Comparison of ENCODE assay signal across 17 cellular contexts in genomic region chr16:16133943-16134604, GRCh38.
DNase-seq lines count a peak whose midpoint lies in the region; ATAC-seq, FAIRE-seq and TF ChIP-seq lines count a peak whose summit lies in the region.
"Had no signal": no experiment of that assay in that cellular context is flagged by ENCODE, and none has a peak within 500 bp of the region (broad histone marks: within the 10 kb centered on the region; RNA-seq: fewer than 3 reads in every experiment).

No MANE protein-coding gene starts in this region.

- H3K9ac ChIP-seq in HepG2 (ENCODE audit: insufficient read depth, low read depth, low read length): no peak overlapping the region

- no peak overlapping the region for H3K27ac ChIP-seq in HepG2 (ENCODE audit: extremely low read length, insufficient read depth, low read length)
- no peak overlapping the region for H3K27ac ChIP-seq in right lobe of liver
- H3K27ac ChIP-seq in lower lobe of right lung: no peak overlapping the region
- H3K27ac ChIP-seq in dorsolateral prefrontal cortex: no peak overlapping the region

- TF ChIP-seq EP300 in HepG2 (IDR thresholded peaks at IDR 0.05; ENCODE audit: low read depth in 2 of 2, low read length in 2 of 2) (no peak), HepG2 (CRISPR knock-in tag; IDR thresholded peaks at IDR 0.05; ENCODE audit: borderline replicate concordance) (no peak)

- H3K36me3 ChIP-seq in HepG2 (replicated peaks in 1 of 2; ENCODE audit: control insufficient read depth in 1 of 2, insufficient read depth in 2 of 2, low read length in 2 of 2) (peaks cover 51 to 78% of the 10 kb centered on the region in 2 experiments), right lobe of liver (peaks cover 0 to 5% (median 1%) of the 10 kb centered on the region in 4 donors), lower lobe of right lung (peaks cover 100% of the 10 kb centered on the region)

- no peak for TF ChIP-seq CTCF in HepG2 (CRISPR knock-in tag; IDR thresholded peaks at IDR 0.05)
- no peak for TF ChIP-seq CTCF in right lobe of liver (IDR thresholded peaks at IDR 0.05)
- TF ChIP-seq CTCF in lower lobe of right lung (IDR thresholded peaks at IDR 0.05): no peak
- no peak for TF ChIP-seq CTCF in dorsolateral prefrontal cortex (IDR thresholded peaks at IDR 0.05 in 54 of 56, conservative IDR thresholded peaks at IDR 0.05 in 2 of 56; ENCODE audit: low read depth in 1 of 56, partially characterized antibody in 56 of 56)

- H3K4me3 ChIP-seq in HepG2 (replicated peaks in 1 of 3; ENCODE audit: insufficient read depth in 1 of 3, low read depth in 2 of 3, low read length in 3 of 3): no peak overlapping the region
- no peak overlapping the region for H3K4me3 ChIP-seq in right lobe of liver
- no peak overlapping the region for H3K4me3 ChIP-seq in lower lobe of right lung
- H3K4me3 ChIP-seq in dorsolateral prefrontal cortex: no peak overlapping the region

- intact Hi-C loops in HepG2 (cut with micrococcal nuclease; ENCODE audit: unreplicated experiment): no loop called here
- intact Hi-C loops in right lobe of liver (cut with DNase I): no loop called here
- intact Hi-C loops in lower lobe of right lung (cut with DNase I): no loop called here
- intact Hi-C loops in dorsolateral prefrontal cortex (cut with DNase I): no loop called here

- no peaks in the 10 kb centered on the region for H3K79me2 ChIP-seq in HepG2 (ENCODE audit: insufficient read depth, low read length)

- H4K20me1 ChIP-seq in HepG2 (ENCODE audit: insufficient read depth, low read length): peaks cover 2% of the 10 kb centered on the region; the same call in 1 of the 2 replicates

- no peak overlapping the region for H2AFZ ChIP-seq in HepG2 (ENCODE audit: low read length)

- in situ Hi-C loops in HepG2 (cut with HindIII; ENCODE audit: extremely low pct_ligation_motif_present, low pct_unique_long_range_greater_than_20kb): no loop called here

- no peaks in the 10 kb centered on the region for H3K4me1 ChIP-seq in HepG2 (ENCODE audit: insufficient read depth, low read length)
- no peaks in the 10 kb centered on the region for H3K4me1 ChIP-seq in right lobe of liver
- H3K4me1 ChIP-seq in lower lobe of right lung: no peaks in the 10 kb centered on the region

- ATAC-seq in HepG2: no peak
- ATAC-seq in right lobe of liver: no peak
- no peak for ATAC-seq in lower lobe of right lung
- ATAC-seq: CD8-positive, alpha-beta T cell; Panc1 had no signal

- CTCF ChIA-PET in HepG2 (lab: Yijun Ruan, JAX; ENCODE audit: low intra/inter-chr PET ratio, low total read pairs): no interaction called here

- 98% methylated on average over 21 of the region's 21 CpGs for WGBS in HepG2 (ENCODE audit: low lambda C conversion rate)
- 100% methylated on average over 1 of the region's 21 CpGs for WGBS in right lobe of liver (ENCODE audit: insufficient coverage, low coverage, low lambda C conversion rate, missing lambda C conversion rate)

- TF ChIP-seq RAD21 in HepG2 (CRISPR knock-in tag; IDR thresholded peaks at IDR 0.05): no peak

- H3K4me2 ChIP-seq in HepG2 (ENCODE audit: low read depth, low read length): no peak overlapping the region

- H3K27me3 ChIP-seq in HepG2 (ENCODE audit: control insufficient read depth in 1 of 2, insufficient read depth in 2 of 2, low read length in 2 of 2) (no peaks in the 10 kb centered on the region), right lobe of liver (no peaks in the 10 kb centered on the region), lower lobe of right lung (ENCODE audit: low read depth) (no peaks in the 10 kb centered on the region), dorsolateral prefrontal cortex (no peaks in the 10 kb centered on the region)

- POLR2A ChIA-PET in HepG2 (lab: Yijun Ruan, JAX): interaction anchor here (0.7 kb wide), 1 partner anchor 1081 kb away, joined by 3 read pairs; no protein-coding TSS in a partner anchor

- H3K9me3 ChIP-seq in HepG2 (ENCODE audit: low read length) (no peaks in the 10 kb centered on the region), right lobe of liver (no peaks in the 10 kb centered on the region), lower lobe of right lung (no peaks in the 10 kb centered on the region)

- no peak for FAIRE-seq in HepG2 (lab: Jason Lieb, UNC)
- FAIRE-seq: H1 had no signal

- no peak for DNase-seq in HepG2 (ENCODE audit: low spot score)
- no peak for DNase-seq in right lobe of liver
- peak; percentile 43 for DNase-seq in amniotic epithelial cell (ENCODE audit: low read depth)
- peak; percentile 35 for DNase-seq in lower lobe of right lung
- DNase-seq in DMS114 treated with DMSO at 0.1 percent for 48 hours (lab: John Stamatoyannopoulos, UW; ENCODE audit: unreplicated experiment): no peak
- DNase-seq in activated CD4-positive, alpha-beta T cell treated with anti-CD3 and anti-CD28 coated beads, Interleukin-2, amount 50 U/mL, for 4 hours: no peak
- no peak for DNase-seq in dorsolateral prefrontal cortex
- DNase-seq: CD8-positive, alpha-beta T cell; Karpas-422; MM.1S; NCI-H1105; NCI-H187 treated with DMSO at 0.1 percent for 48 hours; NCI-H2171 treated with DMSO at 0.1 percent for 48 hours; NCI-H510A; SHP77 had no signal

- no peak for TF ChIP-seq POLR2A in HepG2 (IDR thresholded peaks at IDR 0.05; ENCODE audit: insufficient read depth in 1 of 2, low read depth in 2 of 2, low read length in 2 of 2)
- TF ChIP-seq POLR2A in right lobe of liver (IDR thresholded peaks at IDR 0.05): no peak

- BruUV-seq in HepG2 (replicated peaks; lab: Mats Ljungman, UMichigan): no TSS peak

TF ChIP-seq in HepG2, 621 proteins besides CTCF, POLR2A, EP300 and RAD21 (continues in another document):
- TF ChIP-seq MAFK (conservative IDR thresholded peaks at IDR 0.05 in 1 of 2, IDR thresholded peaks at IDR 0.05 in 1 of 2; ENCODE audit: low read length in 2 of 2) (peak; percentile 24 to 26; a peak in 2 of 4 replicates), SRSF9 (IDR thresholded peaks at IDR 0.05; ENCODE audit: borderline replicate concordance, insufficient read depth, low read depth, low read length, poor library complexity, severe bottlenecking) (no peak), STAG1 (CRISPR knock-in tag; IDR thresholded peaks at IDR 0.05) (no peak), ONECUT2 (CRISPR knock-in tag; IDR thresholded peaks at IDR 0.05) (no peak), POLR2G (IDR thresholded peaks at IDR 0.05; ENCODE audit: low read depth, low read length) (no peak), ZSCAN31 (CRISPR knock-in tag; IDR thresholded peaks at IDR 0.05; ENCODE audit: low read depth) (no peak), ZNF33A (CRISPR knock-in tag; IDR thresholded peaks at IDR 0.05; ENCODE audit: borderline replicate concordance) (no peak), ZNF251 (CRISPR knock-in tag; IDR thresholded peaks at IDR 0.05) (no peak), TAF1 (CRISPR knock-in tag; IDR thresholded peaks at IDR 0.05) (no peak)
- TF ChIP-seq, protein P1, sequence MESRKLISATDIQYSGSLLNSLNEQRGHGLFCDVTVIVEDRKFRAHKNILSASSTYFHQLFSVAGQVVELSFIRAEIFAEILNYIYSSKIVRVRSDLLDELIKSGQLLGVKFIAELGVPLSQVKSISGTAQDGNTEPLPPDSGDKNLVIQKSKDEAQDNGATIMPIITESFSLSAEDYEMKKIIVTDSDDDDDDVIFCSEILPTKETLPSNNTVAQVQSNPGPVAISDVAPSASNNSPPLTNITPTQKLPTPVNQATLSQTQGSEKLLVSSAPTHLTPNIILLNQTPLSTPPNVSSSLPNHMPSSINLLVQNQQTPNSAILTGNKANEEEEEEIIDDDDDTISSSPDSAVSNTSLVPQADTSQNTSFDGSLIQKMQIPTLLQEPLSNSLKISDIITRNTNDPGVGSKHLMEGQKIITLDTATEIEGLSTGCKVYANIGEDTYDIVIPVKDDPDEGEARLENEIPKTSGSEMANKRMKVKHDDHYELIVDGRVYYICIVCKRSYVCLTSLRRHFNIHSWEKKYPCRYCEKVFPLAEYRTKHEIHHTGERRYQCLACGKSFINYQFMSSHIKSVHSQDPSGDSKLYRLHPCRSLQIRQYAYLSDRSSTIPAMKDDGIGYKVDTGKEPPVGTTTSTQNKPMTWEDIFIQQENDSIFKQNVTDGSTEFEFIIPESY (CRISPR knock-in tag; IDR thresholded peaks at IDR 0.05): no peak
- TF ChIP-seq, protein P2, sequence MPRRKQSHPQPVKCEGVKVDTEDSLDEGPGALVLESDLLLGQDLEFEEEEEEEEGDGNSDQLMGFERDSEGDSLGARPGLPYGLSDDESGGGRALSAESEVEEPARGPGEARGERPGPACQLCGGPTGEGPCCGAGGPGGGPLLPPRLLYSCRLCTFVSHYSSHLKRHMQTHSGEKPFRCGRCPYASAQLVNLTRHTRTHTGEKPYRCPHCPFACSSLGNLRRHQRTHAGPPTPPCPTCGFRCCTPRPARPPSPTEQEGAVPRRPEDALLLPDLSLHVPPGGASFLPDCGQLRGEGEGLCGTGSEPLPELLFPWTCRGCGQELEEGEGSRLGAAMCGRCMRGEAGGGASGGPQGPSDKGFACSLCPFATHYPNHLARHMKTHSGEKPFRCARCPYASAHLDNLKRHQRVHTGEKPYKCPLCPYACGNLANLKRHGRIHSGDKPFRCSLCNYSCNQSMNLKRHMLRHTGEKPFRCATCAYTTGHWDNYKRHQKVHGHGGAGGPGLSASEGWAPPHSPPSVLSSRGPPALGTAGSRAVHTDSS (CRISPR knock-in tag; conservative IDR thresholded peaks at IDR 0.05): no peak

Comparison
In these comparisons a context has a peak if more than half of its experiments do, and no peak if none do; other contexts are left out.
1. DNase-seq: peak in amniotic epithelial cell (single experiment) and lower lobe of right lung (single experiment); none in HepG2 (single experiment), right lobe of liver (0 of 3), DMS114 treated with DMSO at 0.1 percent for 48 hours (single experiment), activated CD4-positive, alpha-beta T cell treated with anti-CD3 and anti-CD28 coated beads, Interleukin-2, amount 50 U/mL, for 4 hours (0 of 2) and dorsolateral prefrontal cortex (0 of 10).